Comparison of ENCODE assay signal across 23 cellular contexts in genomic region chr2:219027511-219028055, GRCh38. TPM values are rescaled to one million over a fixed set of nuclear protein-coding genes. Genes with fewer than 3 reads are reported as not detected.
DNase-seq lines count a peak whose midpoint lies in the region; TF ChIP-seq lines count a peak whose summit lies in the region.
"Had no signal": no experiment of that assay in that cellular context is flagged by ENCODE, and none has a peak within 500 bp of the region (broad histone marks: within the 10 kb centered on the region; RNA-seq: fewer than 3 reads in every experiment).

No MANE protein-coding gene starts in this region.

- H3K4me1 ChIP-seq in neuronal stem cell (ENCODE audit: control insufficient read depth in 2 of 2, insufficient read depth in 1 of 2, low read depth in 1 of 2, low read length in 2 of 2) (peaks cover 6 to 17% of the 10 kb centered on the region in 2 donors), BE2C (no peaks in the 10 kb centered on the region)
- H3K4me1 ChIP-seq: A549, HAP-1 had no signal

- H2AFZ ChIP-seq in neuronal stem cell (ENCODE audit: low read length), result no peak overlapping the region

- no peak overlapping the region for H3K14ac ChIP-seq in neuronal stem cell (ENCODE audit: low read length)

- H3K36me3 ChIP-seq in neuronal stem cell (replicated peaks in 1 of 2; ENCODE audit: control insufficient read depth in 2 of 2, insufficient read depth in 2 of 2, low read length in 2 of 2) (no peaks in the 10 kb centered on the region), BE2C (no peaks in the 10 kb centered on the region)
- H3K36me3 ChIP-seq: HAP-1 had no signal

- DNase-seq in dorsolateral prefrontal cortex (peak in 1 of 10 donors; percentile 38), neuronal stem cell (ENCODE audit: low spot score) (no peak), substantia nigra (lab: John Stamatoyannopoulos, UW) (no peak), kidney glomerular epithelial cell (lab: John Stamatoyannopoulos, UW) (no peak), BE2C (no peak), D341Med (ENCODE audit: low spot score) (no peak), NCI-H2107 treated with DMSO at 0.1 percent for 48 hours (lab: John Stamatoyannopoulos, UW; ENCODE audit: unreplicated experiment) (no peak)
- DNase-seq: 8988T; ACHN; AML-193; C1 segment of cervical spinal cord; CD4-positive, CD25-positive, alpha-beta regulatory T cell; CD8-positive, alpha-beta T cell; DMS 273 treated with DMSO at 0.1 percent for 48 hours; EL; GDM1; GOT3; HFFc6 had no signal

- H4K8ac ChIP-seq in neuronal stem cell (ENCODE audit: low read depth, low read length), result no peak overlapping the region

- H3K9ac ChIP-seq in neuronal stem cell (ENCODE audit: low read depth, low read length, poor library complexity), result no peak overlapping the region

- H3K9me3 ChIP-seq in neuronal stem cell (replicated peaks in 1 of 2; ENCODE audit: control insufficient read depth in 2 of 2, insufficient read depth in 1 of 2, low read depth in 1 of 2, low read length in 2 of 2) (no peaks in the 10 kb centered on the region), BE2C (no peaks in the 10 kb centered on the region)
- H3K9me3 ChIP-seq: A549, Caco-2, HAP-1 had no signal

- H2BK120ac ChIP-seq in neuronal stem cell (ENCODE audit: low read depth, low read length), result no peak overlapping the region

- peak overlapping the region; percentile 22 for H3K18ac ChIP-seq in neuronal stem cell (ENCODE audit: low read length)

- H2AK5ac ChIP-seq in neuronal stem cell (ENCODE audit: low read depth, low read length), result no peak overlapping the region

- H3K27ac ChIP-seq in angular gyrus (ENCODE audit: low read depth, low read length) (peak overlapping the region; percentile 90), dorsolateral prefrontal cortex (peak overlapping the region in 49 of 59 donors; percentile 63 to 99 (median 94)), neuronal stem cell (replicated peaks; ENCODE audit: low read length) (no peak overlapping the region), substantia nigra (ENCODE audit: low read depth, low read length, poor library complexity, severe bottlenecking) (peak overlapping the region; percentile 82)
- H3K27ac ChIP-seq: A549 had no signal

- intact Hi-C loops in dorsolateral prefrontal cortex (cut with DNase I), result loop anchor here (2.0 kb wide), 1 partner anchor 31 kb away; no protein-coding TSS in a partner anchor

- H2BK5ac ChIP-seq in neuronal stem cell (ENCODE audit: low read length), result no peak overlapping the region

- no peak overlapping the region for H2BK12ac ChIP-seq in neuronal stem cell (ENCODE audit: low read length)

- H2BK15ac ChIP-seq in neuronal stem cell (ENCODE audit: low read length), result peak overlapping the region; percentile 87

- WGBS in neuronal stem cell (ENCODE audit: extremely low coverage in 2 of 2, insufficient read length in 2 of 2, insufficient replicate concordance in 1 of 2), 2 donors, result no CpG with 5 or more reads among the region's 22 CpGs

- H3K4ac ChIP-seq in neuronal stem cell (ENCODE audit: low read length), result no peak overlapping the region

- H4K91ac ChIP-seq in neuronal stem cell (ENCODE audit: low read depth, low read length, poor library complexity), result no peak overlapping the region

- H3K4me3 ChIP-seq in dorsolateral prefrontal cortex (no peak overlapping the region), neuronal stem cell (ENCODE audit: low read length in 2 of 2) (no peak overlapping the region), BE2C (ENCODE audit: low read depth, low read length) (no peak overlapping the region)
- H3K4me3 ChIP-seq: A549, HAP-1 had no signal

- no peak for TF ChIP-seq CTCF in dorsolateral prefrontal cortex (IDR thresholded peaks at IDR 0.05 in 54 of 56, conservative IDR thresholded peaks at IDR 0.05 in 2 of 56; ENCODE audit: low read depth in 1 of 56, partially characterized antibody in 56 of 56)
- no peak for TF ChIP-seq CTCF in BE2C (IDR thresholded peaks at IDR 0.05; ENCODE audit: low read depth, low read length)

- peaks cover 0 to 5% (median 0%) of the 10 kb centered on the region in 45 donors for H3K27me3 ChIP-seq in dorsolateral prefrontal cortex
- H3K27me3 ChIP-seq in neuronal stem cell (ENCODE audit: control insufficient read depth in 3 of 3, insufficient read depth in 3 of 3, low read depth in 1 of 3, low read length in 3 of 3), result peaks cover 0 to 57% (median 0%) of the 10 kb centered on the region in 3 experiments
- H3K27me3 ChIP-seq in BE2C, result no peaks in the 10 kb centered on the region

- no peak overlapping the region for H3K4me2 ChIP-seq in neuronal stem cell (ENCODE audit: insufficient read depth, low read length, poor library complexity, severe bottlenecking)
- H3K4me2 ChIP-seq: A549 had no signal

- H3K79me1 ChIP-seq in neuronal stem cell (ENCODE audit: low read depth, low read length), result peaks cover 2% of the 10 kb centered on the region

- no peak overlapping the region for H3K23ac ChIP-seq in neuronal stem cell (ENCODE audit: low read depth, low read length, poor library complexity)

RNA-seq across cellular contexts. Expression of gene CFAP65, which starts 13.7 kb away (rescaled TPM):
- total RNA-seq in dorsolateral prefrontal cortex, result 1 to 10 TPM in 109 of 120 experiments, under 1 TPM in 11; 0.48 to 4.0 (median 1.8) TPM
- 0.26 TPM for polyA plus RNA-seq in neuronal stem cell (2013, experiment 1 of 2)
- polyA plus RNA-seq in neuronal stem cell (2013, experiment 2 of 2), result 0.26 TPM
- 1.1 TPM for polyA plus RNA-seq in BE2C (2012; ENCODE audit: insufficient read depth, insufficient read length, low read depth)
- total RNA-seq: CD4-positive, CD25-positive, alpha-beta regulatory T cell; CD8-positive, alpha-beta T cell; HFFc6 had no signal
- polyA plus RNA-seq: BJ; CD4-positive, CD25-positive, alpha-beta regulatory T cell had no signal

RNA-seq across cellular contexts. Expression of gene IHH, which starts 33.1 kb away (rescaled TPM):
- total RNA-seq in dorsolateral prefrontal cortex, result under 1 TPM in 33 of 120 experiments, not detected in 87; 0.22 to 0.96 (median 0.31) TPM
- not detected for polyA plus RNA-seq in neuronal stem cell (2013, experiment 1 of 2)
- not detected for polyA plus RNA-seq in neuronal stem cell (2013, experiment 2 of 2)
- polyA plus RNA-seq in BE2C (2012; ENCODE audit: insufficient read depth, insufficient read length, low read depth), result not detected
- total RNA-seq: CD4-positive, CD25-positive, alpha-beta regulatory T cell; CD8-positive, alpha-beta T cell; HFFc6 had no signal
- polyA plus RNA-seq: CD4-positive, CD25-positive, alpha-beta regulatory T cell had no signal

RNA-seq across cellular contexts. Expression of gene CRYBA2, which starts 34.4 kb away (rescaled TPM):
- total RNA-seq in dorsolateral prefrontal cortex, result 1 to 10 TPM in 65 of 120 experiments, under 1 TPM in 14, not detected in 41; 0.57 to 5.4 (median 1.4) TPM
- polyA plus RNA-seq in neuronal stem cell (2013, experiment 1 of 2), result not detected
- not detected for polyA plus RNA-seq in neuronal stem cell (2013, experiment 2 of 2)
- 3.1 TPM for polyA plus RNA-seq in BE2C (2012; ENCODE audit: insufficient read depth, insufficient read length, low read depth)
- total RNA-seq: CD4-positive, CD25-positive, alpha-beta regulatory T cell; CD8-positive, alpha-beta T cell; HFFc6 had no signal
- polyA plus RNA-seq: A549; CD4-positive, CD25-positive, alpha-beta regulatory T cell had no signal

RNA-seq across cellular contexts. Expression of gene FEV, which starts 42.6 kb away (rescaled TPM):
- 1 to 10 TPM in 7 of 120 experiments, under 1 TPM in 55, not detected in 58; 0.23 to 2.2 (median 0.44) TPM for total RNA-seq in dorsolateral prefrontal cortex
- polyA plus RNA-seq in neuronal stem cell (2013, experiment 1 of 2), result not detected
- not detected for polyA plus RNA-seq in neuronal stem cell (2013, experiment 2 of 2)
- 1,006 TPM for polyA plus RNA-seq in BE2C (2012; ENCODE audit: insufficient read depth, insufficient read length, low read depth)
- total RNA-seq: Caco-2; CD4-positive, CD25-positive, alpha-beta regulatory T cell; CD8-positive, alpha-beta T cell; HFFc6 had no signal
- polyA plus RNA-seq: A549; BJ; CD4-positive, CD25-positive, alpha-beta regulatory T cell had no signal
